ENCODE assay signal across 16 cellular contexts in genomic region chr12:78359530-78359929, GRCh38.
DNase-seq lines count a peak whose midpoint lies in the region; ATAC-seq, FAIRE-seq and TF ChIP-seq lines count a peak whose summit lies in the region.
"Had no signal": no experiment of that assay in that cellular context is flagged by ENCODE, and none has a peak within 500 bp of the region (broad histone marks: within the 10 kb centered on the region; RNA-seq: fewer than 3 reads in every experiment).

No MANE protein-coding gene starts in this region.

- H3K4me1 Mint-ChIP-seq in activated T-cell treated with anti-CD3 and anti-CD28 coated beads, Interleukin-2, amount 50 U/mL, for 72 hours (ENCODE audit: low read depth) = no peaks in the 10 kb centered on the region
- H3K4me1 Mint-ChIP-seq: activated T-helper 17 cell treated with anti-CD3 and anti-CD28 coated beads, Interleukin-2, amount 50 U/mL, for 72 hours; CD14-positive monocyte had no signal

- DNase-seq in GM03348 (ENCODE audit: low spot score) (peak; percentile 30), OCI-M1 (lab: John Stamatoyannopoulos, UW) (peak; percentile 27), ovary (peak; percentile 73 to 87 (median 80)), GDM1 (lab: John Stamatoyannopoulos, UW) (no peak), MV-4-11 (lab: John Stamatoyannopoulos, UW) (no peak), SK-N-DZ (ENCODE audit: low spot score) (no peak)
- DNase-seq in activated T-cell treated with anti-CD3 and anti-CD28 coated beads, Interleukin-2, amount 50 U/mL, for 72 hours = no peak
- DNase-seq: activated CD8-positive, alpha-beta T cell treated with anti-CD3 and anti-CD28 coated beads, Interleukin-2, amount 10 ng/mL, durations not matched to agents 7 days and 5 days; effector CD8-positive, alpha-beta T cell; NCI-H2171 had no signal

- TF ChIP-seq CTCF in ovary (IDR thresholded peaks at IDR 0.05) = no peak

- WGBS in ovary, 3 donors = 4 to 14% (median 4%) methylated on average over 1 of the region's 1 CpG

- H3K27me3 ChIP-seq in ovary = no peaks in the 10 kb centered on the region
- H3K27me3 ChIP-seq: suprapubic skin had no signal

- peaks cover 3% of the 10 kb centered on the region for H3K4me1 ChIP-seq in ovary (ENCODE audit: insufficient read depth)
- H3K4me1 ChIP-seq: prostate gland, suprapubic skin had no signal

- H3K9me3 ChIP-seq in ovary = no peaks in the 10 kb centered on the region
- H3K9me3 ChIP-seq: prostate gland, suprapubic skin had no signal

- no peak for TF ChIP-seq EP300 in ovary (IDR thresholded peaks at IDR 0.05)

- no peaks in the 10 kb centered on the region for H3K36me3 Mint-ChIP-seq in activated T-cell treated with anti-CD3 and anti-CD28 coated beads, Interleukin-2, amount 50 U/mL, for 72 hours (ENCODE audit: insufficient read depth in 2 of 2)
- H3K36me3 Mint-ChIP-seq: CD14-positive monocyte had no signal

- TF ChIP-seq POLR2A in ovary (IDR thresholded peaks at IDR 0.05) = no peak

- FAIRE-seq in endometrium (lab: Jason Lieb, UNC) = peak; percentile 83
- FAIRE-seq: keratinocyte had no signal

- H3K4me3 ChIP-seq in ovary = no peak overlapping the region
- H3K4me3 ChIP-seq: prostate gland, suprapubic skin had no signal

- H3K27ac Mint-ChIP-seq in activated T-cell treated with anti-CD3 and anti-CD28 coated beads, Interleukin-2, amount 50 U/mL, for 72 hours = no peak overlapping the region
- H3K27ac Mint-ChIP-seq: activated CD8-positive, alpha-beta T cell treated with anti-CD3 and anti-CD28 coated beads, Interleukin-2, amount 10 ng/mL, durations not matched to agents 7 days and 5 days; activated T-helper 17 cell treated with anti-CD3 and anti-CD28 coated beads, Interleukin-2, amount 50 U/mL, for 72 hours; CD14-positive monocyte had no signal

- H3K36me3 ChIP-seq in ovary = no peaks in the 10 kb centered on the region
- H3K36me3 ChIP-seq: prostate gland, suprapubic skin had no signal

- intact Hi-C loops in ovary (cut with DNase I) = no loop called here

- H3K27ac ChIP-seq in ovary = peak overlapping the region in 1 of 2 donors; percentile 39
- H3K27ac ChIP-seq: prostate gland, suprapubic skin had no signal

- H3K27me3 Mint-ChIP-seq in activated T-cell treated with anti-CD3 and anti-CD28 coated beads, Interleukin-2, amount 50 U/mL, for 72 hours (ENCODE audit: low read depth) = no peaks in the 10 kb centered on the region
- H3K27me3 Mint-ChIP-seq: activated T-helper 17 cell treated with anti-CD3 and anti-CD28 coated beads, Interleukin-2, amount 50 U/mL, for 72 hours had no signal

- no peak for ATAC-seq in activated T-cell treated with anti-CD3 and anti-CD28 coated beads, Interleukin-2, amount 50 U/mL, for 72 hours (replicated peaks in 1 of 2)
- ATAC-seq: activated CD8-positive, alpha-beta T cell treated with anti-CD3 and anti-CD28 coated beads, Interleukin-2, amount 10 ng/mL, durations not matched to agents 7 days and 5 days; activated T-helper 17 cell treated with anti-CD3 and anti-CD28 coated beads, Interleukin-2, amount 50 U/mL, for 72 hours had no signal

- H3K4me3 Mint-ChIP-seq in activated T-cell treated with anti-CD3 and anti-CD28 coated beads, Interleukin-2, amount 50 U/mL, for 72 hours = no peak overlapping the region
- H3K4me3 Mint-ChIP-seq: activated CD8-positive, alpha-beta T cell treated with anti-CD3 and anti-CD28 coated beads, Interleukin-2, amount 10 ng/mL, durations not matched to agents 7 days and 5 days; activated T-helper 17 cell treated with anti-CD3 and anti-CD28 coated beads, Interleukin-2, amount 50 U/mL, for 72 hours; CD14-positive monocyte had no signal

- no peaks in the 10 kb centered on the region for H3K9me3 Mint-ChIP-seq in activated T-cell treated with anti-CD3 and anti-CD28 coated beads, Interleukin-2, amount 50 U/mL, for 72 hours

Comparison
In these comparisons a context has a peak if more than half of its experiments do, and no peak if none do; other contexts are left out.
1. DNase-seq: peak in GM03348 (single experiment), OCI-M1 (single experiment) and ovary (5 of 5); none in GDM1 (single experiment), MV-4-11 (single experiment), activated T-cell treated with anti-CD3 and anti-CD28 coated beads, Interleukin-2, amount 50 U/mL, for 72 hours (0 of 2) and SK-N-DZ (single experiment).